In genomic region chr1:202076050-202076511, GRCh38 we compare ENCODE assay signal across 14 cellular contexts. TPM values are rescaled to one million over a fixed set of nuclear protein-coding genes. Genes with fewer than 3 reads are reported as not detected.
DNase-seq lines count a peak whose midpoint lies in the region; ATAC-seq, FAIRE-seq and TF ChIP-seq lines count a peak whose summit lies in the region.
"Had no signal": no experiment of that assay in that cellular context is flagged by ENCODE, and none has a peak within 500 bp of the region (broad histone marks: within the 10 kb centered on the region; RNA-seq: fewer than 3 reads in every experiment).

No MANE protein-coding gene starts in this region.

- FAIRE-seq in small intestine (lab: Jason Lieb, UNC), result no peak
- FAIRE-seq: keratinocyte had no signal

- H3K4me1 ChIP-seq in small intestine (ENCODE audit: control insufficient read depth in 2 of 2, insufficient read depth in 1 of 2, low read depth in 1 of 2, low read length in 1 of 2) (peaks cover 3 to 5% of the 10 kb centered on the region in 2 donors), foreskin keratinocyte (peaks cover 6% of the 10 kb centered on the region)
- H3K4me1 ChIP-seq: tibial nerve had no signal

- H3K9me3 ChIP-seq in small intestine (ENCODE audit: control insufficient read depth, low read depth), result no peaks in the 10 kb centered on the region
- H3K9me3 ChIP-seq: tibial nerve had no signal

- no peak for ATAC-seq in foreskin keratinocyte

- H3K27ac ChIP-seq in small intestine (ENCODE audit: low read depth in 1 of 2, low read length in 1 of 2) (peak overlapping the region; percentile 60 to 82), foreskin keratinocyte (no peak overlapping the region)
- H3K27ac ChIP-seq: tibial nerve had no signal

- no peaks in the 10 kb centered on the region for H3K36me3 ChIP-seq in small intestine (ENCODE audit: control insufficient read depth in 2 of 2, insufficient read depth in 2 of 2, low read length in 2 of 2)
- H3K36me3 ChIP-seq: tibial nerve had no signal

- no peak overlapping the region for H3K4me3 ChIP-seq in small intestine (ENCODE audit: low read depth in 1 of 2, low read length in 2 of 2)
- H3K4me3 ChIP-seq: tibial nerve had no signal

- TF ChIP-seq POLR2A in erythroblast (IDR thresholded peaks at IDR 0.05; ENCODE audit: low read length), result peak; percentile 56

- 16 to 55% (median 30%) methylated on average over 6 of the region's 6 CpGs for WGBS in small intestine, 3 donors

- TF ChIP-seq CTCF in foreskin keratinocyte (conservative IDR thresholded peaks at IDR 0.05), result no peak

- H3K27me3 ChIP-seq in small intestine (ENCODE audit: control insufficient read depth in 2 of 2, insufficient read depth in 2 of 2, low read length in 2 of 2) (no peaks in the 10 kb centered on the region), foreskin keratinocyte (no peaks in the 10 kb centered on the region)
- H3K27me3 ChIP-seq: tibial nerve had no signal

- peak; percentile 54 for DNase-seq in NCI-H2107 treated with DMSO at 0.1 percent for 48 hours (lab: John Stamatoyannopoulos, UW; ENCODE audit: unreplicated experiment)
- no peak for DNase-seq in NCI-H2107 (lab: John Stamatoyannopoulos, UW)
- peak; percentile 92 for DNase-seq in OCI-M1 (lab: John Stamatoyannopoulos, UW)
- DNase-seq in erythroblast (lab: John Stamatoyannopoulos, UW), result peak; percentile 88 to 96
- peak; percentile 96 for DNase-seq in small intestine
- DNase-seq in foreskin keratinocyte, result no peak
- no peak for DNase-seq in NCI-H2029 (lab: John Stamatoyannopoulos, UW)
- no peak for DNase-seq in NCI-H2227 (lab: John Stamatoyannopoulos, UW; ENCODE audit: unreplicated experiment)
- DNase-seq: ACHN; activated CD4-positive, alpha-beta memory T cell treated with anti-CD3 and anti-CD28 coated beads, Interleukin-2, amount 10 ng/mL, durations not matched to agents 7 days and 5 days; activated naive CD4-positive, alpha-beta T cell treated with anti-CD3 and anti-CD28 coated beads, Interleukin-2, amount 10 ng/mL, durations not matched to agents 7 days and 5 days; NCI-H82 had no signal

RNA-seq across cellular contexts. Expression of gene GPR37L1, which starts 46.6 kb away (rescaled TPM):
- polyA plus RNA-seq in small intestine, result under 1 TPM in 2 of 3 donors, not detected in 1; 0.22 to 0.37 TPM
- total RNA-seq in foreskin keratinocyte, result 0.03 TPM in 1 of 2 replicates, not detected in the other
- 0.01 and 0.02 TPM in 2 replicates for polyA plus RNA-seq in foreskin keratinocyte
- total RNA-seq: activated CD4-positive, alpha-beta memory T cell treated with anti-CD3 and anti-CD28 coated beads, Interleukin-2, amount 10 ng/mL, durations not matched to agents 7 days and 5 days had no signal
- polyA plus RNA-seq: keratinocyte had no signal

Comparison
In these comparisons a context has a peak if more than half of its experiments do, and no peak if none do; other contexts are left out.
1. DNase-seq: peak in NCI-H2107 treated with DMSO at 0.1 percent for 48 hours (single experiment), OCI-M1 (single experiment), erythroblast (2 of 2) and small intestine (single experiment); none in NCI-H2107 (single experiment), foreskin keratinocyte (0 of 2), NCI-H2029 (single experiment) and NCI-H2227 (single experiment).